8 cellular contexts compared by ENCODE assay signal in the genomic region with DNA sequence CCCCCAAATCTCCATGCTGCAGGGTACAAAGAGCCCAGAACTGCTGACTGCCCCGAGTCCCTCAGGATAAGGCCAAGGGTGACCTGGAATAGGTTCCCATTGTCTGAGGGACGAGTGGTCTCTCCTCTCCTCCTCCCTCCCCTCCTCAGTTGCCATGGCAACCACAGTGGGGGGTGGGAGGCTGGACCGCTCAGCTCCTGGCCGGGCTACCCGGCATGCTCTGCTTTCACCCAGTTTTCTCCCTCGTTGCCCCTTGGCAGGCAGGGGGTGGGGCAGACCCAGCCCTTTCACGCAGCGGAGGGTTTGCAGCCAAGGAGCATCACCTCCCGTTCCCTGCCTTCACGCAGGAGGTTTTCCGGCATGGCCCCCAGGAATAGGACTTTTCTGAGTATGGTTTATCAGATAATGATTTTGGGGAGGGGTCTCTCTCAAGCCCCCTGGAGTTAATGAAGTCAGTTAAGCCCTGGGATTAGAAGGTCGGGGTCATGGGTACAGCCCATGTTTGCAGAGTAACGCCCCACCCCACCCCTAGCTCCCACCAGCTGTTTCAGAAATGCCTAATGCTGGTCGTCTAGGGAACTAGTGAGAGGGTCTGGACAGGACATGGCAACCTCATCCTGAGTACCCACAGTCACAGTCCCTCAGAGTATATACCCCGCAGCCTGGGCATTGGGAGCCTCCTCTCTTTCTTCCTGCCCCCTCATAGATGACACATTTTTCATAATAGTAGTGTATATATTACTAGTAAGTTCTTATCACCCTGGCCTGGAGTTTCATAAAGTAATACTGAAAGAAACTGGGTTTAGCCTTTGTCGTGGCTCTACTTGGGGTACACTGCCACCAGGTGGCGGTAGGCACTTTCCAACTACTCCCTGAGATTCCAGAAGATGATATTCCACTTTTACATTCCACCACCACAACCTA. TPM values are rescaled to one million over a fixed set of nuclear protein-coding genes. Genes with fewer than 3 reads are reported as not detected.
A peak's percentile ranks its signal among the peaks of the same experiment; 100 is the strongest.
DNase-seq lines count a peak whose midpoint lies in the region; ATAC-seq and TF ChIP-seq lines count a peak whose summit lies in the region.

No MANE protein-coding gene starts in this region.

- H3K4me3 ChIP-seq in HCT116 (replicated peaks in 1 of 2; ENCODE audit: low read depth in 1 of 2, low read length in 2 of 2): no peak overlapping the region
- no peak overlapping the region for H3K4me3 ChIP-seq in upper lobe of right lung

- H2AFZ ChIP-seq in HCT116 (ENCODE audit: low read depth, low read length, poor library complexity, severe bottlenecking): no peak overlapping the region

- intact Hi-C loops in HCT116 (cut with micrococcal nuclease): loop anchor here (1.0 to 2.0 kb wide), 5 partner anchors 31 to 291 kb away; no protein-coding TSS in a partner anchor
- intact Hi-C loops in upper lobe of right lung (cut with DNase I): no loop called here

- H3K4me1 ChIP-seq in HCT116 (ENCODE audit: control insufficient read depth in 1 of 2, insufficient read depth in 2 of 2, low read length in 2 of 2) (no peaks in the 10 kb centered on the region), upper lobe of right lung (no peaks in the 10 kb centered on the region)

- H3K9ac ChIP-seq in HCT116 (ENCODE audit: low read length): no peak overlapping the region

- H3K27me3 ChIP-seq in HCT116 (ENCODE audit: insufficient read depth, low read length) (peaks cover 6% of the 10 kb centered on the region; the same call in 1 of the 2 replicates), upper lobe of right lung (peaks cover 51% of the 10 kb centered on the region)

- H3K9me3 ChIP-seq in HCT116 (ENCODE audit: control insufficient read depth in 1 of 2, insufficient read depth in 1 of 2, low read depth in 1 of 2, low read length in 2 of 2) (no peaks in the 10 kb centered on the region), upper lobe of right lung (no peaks in the 10 kb centered on the region)

- TF ChIP-seq CTCF in HCT116 (IDR thresholded peaks at IDR 0.05 in 2 of 3, conservative IDR thresholded peaks at IDR 0.05 in 1 of 3; ENCODE audit: borderline replicate concordance in 1 of 3, insufficient read depth in 1 of 3, low read depth in 2 of 3, low read length in 2 of 3): peak; percentile 77 to 97 (median 89)
- peak; percentile 59 for TF ChIP-seq CTCF in upper lobe of right lung (IDR thresholded peaks at IDR 0.05)

- TF ChIP-seq POLR2A in HCT116 (IDR thresholded peaks at IDR 0.05; ENCODE audit: borderline replicate concordance, extremely low read depth, insufficient read depth, insufficient read length): no peak

- ATAC-seq in HCT116: peak; percentile 87
- ATAC-seq in upper lobe of right lung: peak; percentile 60
- no peak for ATAC-seq in HG03025 (IDR thresholded peaks at IDR 0.05; ENCODE audit: low FRiP score, unreplicated experiment)
- ATAC-seq in GM18870 (IDR thresholded peaks at IDR 0.05; ENCODE audit: unreplicated experiment): no peak

- RAD21 ChIA-PET in HCT116 (lab: Charles Lee; ENCODE audit: low non-redundant PET in 1 of 2, low total read pairs in 2 of 2, uncharacterized antibody in 2 of 2, unreplicated experiment in 2 of 2): interaction anchor here (0.6 to 1.4 kb wide), 6 partner anchors 188 to 535 kb away, joined by 3 to 6 read pairs (median 4); no protein-coding TSS in a partner anchor

- H3K36me3 ChIP-seq in HCT116 (ENCODE audit: control insufficient read depth in 1 of 2, insufficient read depth in 2 of 2, low read length in 2 of 2) (no peaks in the 10 kb centered on the region), upper lobe of right lung (no peaks in the 10 kb centered on the region)

- H3K27ac ChIP-seq in HCT116 (ENCODE audit: low read depth, low read length): no peak overlapping the region
- no peak overlapping the region for H3K27ac ChIP-seq in upper lobe of right lung

- DNase-seq in DMS53 (lab: John Stamatoyannopoulos, UW): peak; percentile 80
- DNase-seq in HCT116 (ENCODE audit: low read depth, low spot score): peak; percentile 41
- DNase-seq in NOMO-1 treated with DMSO at 0.1 percent for 48 hours (lab: John Stamatoyannopoulos, UW; ENCODE audit: unreplicated experiment): peak; percentile 35
- DNase-seq in ecto neural progenitor cell (ENCODE audit: low spot score): peak; percentile 92
- peak; percentile 11 for DNase-seq in middle frontal gyrus (ENCODE audit: extremely low spot score, low spot score)
- DNase-seq in upper lobe of right lung: no peak

- no TSS peak for BruUV-seq in HCT116 (replicated peaks; lab: Mats Ljungman, UMichigan)

- H3K4me2 ChIP-seq in HCT116 (ENCODE audit: low read length): peak overlapping the region; percentile 26; the same call in 1 of the 2 replicates

- CTCF ChIA-PET in HCT116 (lab: Charles Lee): interaction anchor here (0.8 to 5.1 kb wide), 11 partner anchors 10 to 291 kb away, joined by 3 to 67 read pairs (median 4); no protein-coding TSS in a partner anchor

- no peaks in the 10 kb centered on the region for H3K79me2 ChIP-seq in HCT116 (ENCODE audit: insufficient read depth, low read length)

- POLR2A ChIA-PET in HCT116 (lab: Charles Lee): interaction anchor here (0.8 kb wide), 1 partner anchor 188 kb away, joined by 3 read pairs; no protein-coding TSS in a partner anchor

- peak; percentile 97 for TF ChIP-seq RAD21 in HCT116 (IDR thresholded peaks at IDR 0.05; ENCODE audit: low read depth)

- no peaks in the 10 kb centered on the region for H3K9me2 ChIP-seq in HCT116 (ENCODE audit: insufficient read depth)

- no peaks in the 10 kb centered on the region for H4K20me1 ChIP-seq in HCT116 (ENCODE audit: insufficient read depth)

TF ChIP-seq in HCT116, 20 proteins besides CTCF, POLR2A, EP300 and RAD21:
- TF ChIP-seq CBX3 (IDR thresholded peaks at IDR 0.05; ENCODE audit: low read depth) (no peak), YY1 (IDR thresholded peaks at IDR 0.05; ENCODE audit: extremely low read depth, insufficient replicate concordance, low read depth, low read length) (no peak), EZH2phosphoT487 (IDR thresholded peaks at IDR 0.05; ENCODE audit: borderline replicate concordance) (no peak), EGR1 (IDR thresholded peaks at IDR 0.05; ENCODE audit: low read depth) (no peak), TCF7L2 (IDR thresholded peaks at IDR 0.05; ENCODE audit: borderline replicate concordance, extremely low read depth, insufficient read depth, insufficient read length) (no peak), FOSL1 (IDR thresholded peaks at IDR 0.05; ENCODE audit: low read depth) (no peak), ZNF274 (IDR thresholded peaks at IDR 0.05; ENCODE audit: low read depth, low read length) (no peak), POLR2AphosphoS5 (IDR thresholded peaks at IDR 0.05; ENCODE audit: low read depth, low read length) (no peak), SIN3A (IDR thresholded peaks at IDR 0.05; ENCODE audit: low read depth) (no peak), ZFX (IDR thresholded peaks at IDR 0.05) (no peak), ELF1 (IDR thresholded peaks at IDR 0.05; ENCODE audit: borderline replicate concordance, low read depth) (no peak)
- TF ChIP-seq, protein P1, sequence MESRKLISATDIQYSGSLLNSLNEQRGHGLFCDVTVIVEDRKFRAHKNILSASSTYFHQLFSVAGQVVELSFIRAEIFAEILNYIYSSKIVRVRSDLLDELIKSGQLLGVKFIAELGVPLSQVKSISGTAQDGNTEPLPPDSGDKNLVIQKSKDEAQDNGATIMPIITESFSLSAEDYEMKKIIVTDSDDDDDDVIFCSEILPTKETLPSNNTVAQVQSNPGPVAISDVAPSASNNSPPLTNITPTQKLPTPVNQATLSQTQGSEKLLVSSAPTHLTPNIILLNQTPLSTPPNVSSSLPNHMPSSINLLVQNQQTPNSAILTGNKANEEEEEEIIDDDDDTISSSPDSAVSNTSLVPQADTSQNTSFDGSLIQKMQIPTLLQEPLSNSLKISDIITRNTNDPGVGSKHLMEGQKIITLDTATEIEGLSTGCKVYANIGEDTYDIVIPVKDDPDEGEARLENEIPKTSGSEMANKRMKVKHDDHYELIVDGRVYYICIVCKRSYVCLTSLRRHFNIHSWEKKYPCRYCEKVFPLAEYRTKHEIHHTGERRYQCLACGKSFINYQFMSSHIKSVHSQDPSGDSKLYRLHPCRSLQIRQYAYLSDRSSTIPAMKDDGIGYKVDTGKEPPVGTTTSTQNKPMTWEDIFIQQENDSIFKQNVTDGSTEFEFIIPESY (IDR thresholded peaks at IDR 0.05; ENCODE audit: extremely low read depth, insufficient replicate concordance, low read length): no peak

RNA-seq across cellular contexts. Expression of a gene that starts 20.7 kb away (rescaled TPM):
- 0.32 TPM for total RNA-seq in HCT116 (2021; ENCODE audit: unreplicated experiment)
- polyA plus RNA-seq in HCT116 (2012): not detected in 2 replicates
- total RNA-seq in upper lobe of right lung: 707 TPM

RNA-seq across cellular contexts. Expression of a gene that starts 30.3 kb away (rescaled TPM):
- total RNA-seq in HCT116 (2021; ENCODE audit: unreplicated experiment) (0.59 TPM), upper lobe of right lung (353 TPM)
- not detected in 2 replicates for polyA plus RNA-seq in HCT116 (2012)

RNA-seq across cellular contexts. Expression of a gene that starts 36.9 kb away (rescaled TPM):
- total RNA-seq in HCT116 (2021; ENCODE audit: unreplicated experiment) (19.5 TPM), upper lobe of right lung (6.0 TPM)
- 19.4 and 22.0 TPM in 2 replicates for polyA plus RNA-seq in HCT116 (2012)

RNA-seq across cellular contexts. Expression of a gene that starts 37.3 kb away (rescaled TPM):
- total RNA-seq in HCT116 (2021; ENCODE audit: unreplicated experiment) (0.91 TPM), upper lobe of right lung (521 TPM)
- not detected in 2 replicates for polyA plus RNA-seq in HCT116 (2012)

Comparison
In these comparisons a context has a peak if more than half of its experiments do, and no peak if none do; other contexts are left out.
1. ATAC-seq: peak in HCT116 (single experiment) and upper lobe of right lung (single experiment); none in HG03025 (single experiment) and GM18870 (single experiment).
2. RNA of a gene that starts 20.7 kb away (total RNA-seq): 707 TPM in upper lobe of right lung (single experiment); 0.32 TPM in HCT116 (single experiment); every median in the first group is over 100 times any median in the second.
3. RNA of a gene that starts 30.3 kb away (total RNA-seq): 353 TPM in upper lobe of right lung (single experiment); 0.59 TPM in HCT116 (single experiment); every median in the first group is over 100 times any median in the second.